Comparison of ENCODE assay signal across 2 cellular contexts in genomic region chr1:78176448-78176847, GRCh38.
A peak's percentile ranks its signal among the peaks of the same experiment; 100 is the strongest.
TF ChIP-seq lines count a peak whose summit lies in the region.

No MANE protein-coding gene starts in this region.

TF ChIP-seq in SK-N-SH, 30 proteins besides CTCF, POLR2A, EP300 and RAD21 (continued from another document and continues in another):
- TF ChIP-seq USF2 (IDR thresholded peaks at IDR 0.05; ENCODE audit: borderline replicate concordance, low read depth, low read length) (no peak), PBX3 (IDR thresholded peaks at IDR 0.05) (no peak), ELF1 (IDR thresholded peaks at IDR 0.05) (no peak), NRF1 (IDR thresholded peaks at IDR 0.05; ENCODE audit: low read depth, low read length) (no peak), NFIC (IDR thresholded peaks at IDR 0.05; ENCODE audit: borderline replicate concordance) (peak; percentile 59; the same call in 1 of the 2 replicates), ZBTB33 (IDR thresholded peaks at IDR 0.05; ENCODE audit: borderline replicate concordance, low read depth) (no peak), YY1 (IDR thresholded peaks at IDR 0.05; ENCODE audit: low read depth) (no peak), EZH2phosphoT487 (IDR thresholded peaks at IDR 0.05; ENCODE audit: borderline replicate concordance, low read depth) (no peak), REST (IDR thresholded peaks at IDR 0.05; ENCODE audit: low read depth, low read length) (no peak), RCOR1 (IDR thresholded peaks at IDR 0.05; ENCODE audit: low read length) (no peak), IRF3 (IDR thresholded peaks at IDR 0.05; ENCODE audit: low read depth, low read length) (no peak), TCF12 (IDR thresholded peaks at IDR 0.05) (peak; percentile 66), TEAD4 (IDR thresholded peaks at IDR 0.05; ENCODE audit: borderline replicate concordance, insufficient read depth) (no peak), FOSL2 (IDR thresholded peaks at IDR 0.05; ENCODE audit: borderline replicate concordance, low read depth) (peak; percentile 30; the same call in 1 of the 2 replicates), POLR2AphosphoS5 (IDR thresholded peaks at IDR 0.05; ENCODE audit: low read depth, low read length) (no peak), GABPA (IDR thresholded peaks at IDR 0.05; ENCODE audit: low read depth) (no peak), MAX (IDR thresholded peaks at IDR 0.05; ENCODE audit: low read depth) (no peak), USF1 (IDR thresholded peaks at IDR 0.05; ENCODE audit: borderline replicate concordance, low read depth) (no peak), TAF1 (IDR thresholded peaks at IDR 0.05; ENCODE audit: borderline replicate concordance, low read depth, low read length) (no peak), MXI1 (IDR thresholded peaks at IDR 0.05; ENCODE audit: low read depth, low read length) (no peak)

TF ChIP-seq in GM23338, 12 proteins besides CTCF, POLR2A, EP300 and RAD21 (continued from another document):
- no peak for TF ChIP-seq REST (IDR thresholded peaks at IDR 0.05; ENCODE audit: unreplicated experiment)
- TF ChIP-seq ZNF331 (CRISPR knock-in tag; IDR thresholded peaks at IDR 0.05; ENCODE audit: low read depth), result no peak
- TF ChIP-seq EZH2 (IDR thresholded peaks at IDR 0.05; ENCODE audit: low read depth, unreplicated experiment), result no peak
- TF ChIP-seq ZNF462 (CRISPR knock-in tag; IDR thresholded peaks at IDR 0.05), result no peak
- no peak for TF ChIP-seq ETS1 (IDR thresholded peaks at IDR 0.05)
- TF ChIP-seq CREB1 (CRISPR knock-in tag; IDR thresholded peaks at IDR 0.05; ENCODE audit: low read depth), result no peak
- no peak for TF ChIP-seq EZH2phosphoT487 (IDR thresholded peaks at IDR 0.05; ENCODE audit: unreplicated experiment)
